1 cellular context compared by ENCODE assay signal in the genomic region with DNA sequence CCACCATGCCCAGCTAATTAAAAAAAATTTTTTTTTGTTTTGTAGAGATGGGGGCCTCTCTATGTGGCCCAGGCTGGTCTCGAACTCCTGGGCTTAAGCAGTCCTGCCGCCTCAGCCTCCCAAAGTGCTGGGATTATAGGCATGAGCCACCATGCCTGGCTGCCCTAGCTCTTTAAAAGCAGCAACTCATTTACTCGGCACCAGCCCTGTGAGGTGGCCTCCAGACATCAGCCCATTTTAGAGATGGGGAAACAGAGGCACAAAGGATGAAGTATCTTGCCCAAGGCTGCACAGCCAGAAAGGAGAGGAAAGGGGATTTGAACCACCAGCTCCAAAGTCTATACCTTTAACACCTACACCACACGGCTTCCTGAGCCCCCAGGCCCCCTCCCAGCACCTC.
TF ChIP-seq lines count a peak whose summit lies in the region.

No MANE protein-coding gene starts in this region.

TF ChIP-seq in K562, 482 proteins besides CTCF, POLR2A, EP300 and RAD21:
- TF ChIP-seq MGA (IDR thresholded peaks at IDR 0.05) (no peak), PHF20 (IDR thresholded peaks at IDR 0.05; ENCODE audit: partially characterized antibody) (peak; percentile 50), KDM1A (IDR thresholded peaks at IDR 0.05) (peak; percentile 73 to 91), ASH1L (IDR thresholded peaks at IDR 0.05; ENCODE audit: borderline replicate concordance, low read depth, partially characterized antibody) (no peak), ELF1 (tag; IDR thresholded peaks at IDR 0.05) (no peak), CBX3 (IDR thresholded peaks at IDR 0.05; ENCODE audit: borderline replicate concordance in 1 of 2, low read length in 2 of 2) (0 out of 3 replicates have a peak, but pooled peaks of 1 of the 2 experiments have one; percentile 32), PTBP1 (IDR thresholded peaks at IDR 0.05; ENCODE audit: low read depth, low read length) (0 out of 2 replicates have a peak, but pooled peaks have one; percentile 69), CHD4 (IDR thresholded peaks at IDR 0.05; ENCODE audit: insufficient read depth, insufficient replicate concordance, low read depth, low read length, poor library complexity, severe bottlenecking) (peak; percentile 43), BCOR (IDR thresholded peaks at IDR 0.05) (peak; percentile 96), GATA2 (CRISPR knock-in tag; IDR thresholded peaks at IDR 0.05) (no peak), RBM25 (IDR thresholded peaks at IDR 0.05; ENCODE audit: low read depth, low read length, severe bottlenecking) (peak; percentile 88), ADNP (tag; IDR thresholded peaks at IDR 0.05) (peak; percentile 86), HDAC2 (IDR thresholded peaks at IDR 0.05) (peak; percentile 76), RCOR1 (IDR thresholded peaks at IDR 0.05; ENCODE audit: borderline replicate concordance in 1 of 2, low read depth in 2 of 2, low read length in 2 of 2) (peak in 1 of 2 experiments; percentile 63; a peak in 1 of 4 replicates), SMARCA5 (IDR thresholded peaks at IDR 0.05) (peak; percentile 39; the same call in 1 of the 2 replicates), RBM15 (IDR thresholded peaks at IDR 0.05; ENCODE audit: insufficient read depth, low read length) (no peak)
- TF ChIP-seq, protein P1, sequence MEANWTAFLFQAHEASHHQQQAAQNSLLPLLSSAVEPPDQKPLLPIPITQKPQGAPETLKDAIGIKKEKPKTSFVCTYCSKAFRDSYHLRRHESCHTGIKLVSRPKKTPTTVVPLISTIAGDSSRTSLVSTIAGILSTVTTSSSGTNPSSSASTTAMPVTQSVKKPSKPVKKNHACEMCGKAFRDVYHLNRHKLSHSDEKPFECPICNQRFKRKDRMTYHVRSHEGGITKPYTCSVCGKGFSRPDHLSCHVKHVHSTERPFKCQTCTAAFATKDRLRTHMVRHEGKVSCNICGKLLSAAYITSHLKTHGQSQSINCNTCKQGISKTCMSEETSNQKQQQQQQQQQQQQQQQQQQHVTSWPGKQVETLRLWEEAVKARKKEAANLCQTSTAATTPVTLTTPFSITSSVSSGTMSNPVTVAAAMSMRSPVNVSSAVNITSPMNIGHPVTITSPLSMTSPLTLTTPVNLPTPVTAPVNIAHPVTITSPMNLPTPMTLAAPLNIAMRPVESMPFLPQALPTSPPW (CRISPR knock-in tag; IDR thresholded peaks at IDR 0.05), result no peak
TF ChIP-seq in K562: peak in this region for 11.
